22 cellular contexts compared by ENCODE assay signal in genomic region chr11:111347002-111347722, GRCh38. TPM values are rescaled to one million over a fixed set of nuclear protein-coding genes. Genes with fewer than 3 reads are reported as not detected.
DNase-seq lines count a peak whose midpoint lies in the region; FAIRE-seq and TF ChIP-seq lines count a peak whose summit lies in the region.
"Had no signal": no experiment of that assay in that cellular context is flagged by ENCODE, and none has a peak within 500 bp of the region (broad histone marks: within the 10 kb centered on the region; RNA-seq: fewer than 3 reads in every experiment).

No MANE protein-coding gene starts in this region.

- no peaks in the 10 kb centered on the region for H3K27me3 ChIP-seq in tibial nerve
- H3K27me3 ChIP-seq: MG63, Peyer's patch had no signal

- H3K9me3 Mint-ChIP-seq in activated naive CD4-positive, alpha-beta T cell treated with anti-CD3 and anti-CD28 coated beads for 36 hours, result no peaks in the 10 kb centered on the region
- H3K9me3 Mint-ChIP-seq: activated T-helper 2 cell treated with anti-CD3 and anti-CD28 coated beads, Interferon-gamma antibody, Interleukin-2, Interleukin-4, amounts not matched to agents 10 μg/mL and 5 μg/mL and 100 μg/mL, durations not matched to agents 14 hours and 24 hours and 36 hours; natural killer cell; T-helper 1 cell treated with Interleukin-12 subunit alpha and Interleukin-12 subunit beta and Interleukin-4 antibody, amounts not matched to agents 30 μg/mL and 1 μg/mL, for 36 hours had no signal

- no peak overlapping the region for H3K4me3 ChIP-seq in tibial nerve
- H3K4me3 ChIP-seq: MG63, Peyer's patch had no signal

- CTCF ChIA-PET in activated naive CD4-positive, alpha-beta T cell treated with anti-CD3 and anti-CD28 coated beads for 36 hours (lab: Charles Lee), result interaction anchor here (0.7 kb wide), 1 partner anchor 1993 kb away, joined by 3 read pairs; no protein-coding TSS in a partner anchor

- H3K4me1 Mint-ChIP-seq in activated naive CD4-positive, alpha-beta T cell treated with anti-CD3 and anti-CD28 coated beads for 36 hours (ENCODE audit: low read depth), result no peaks in the 10 kb centered on the region
- H3K4me1 Mint-ChIP-seq: activated CD8-positive, alpha-beta memory T cell treated with anti-CD3 and anti-CD28 coated beads, Interleukin-2, amount 10 ng/mL, durations not matched to agents 7 days and 5 days; natural killer cell had no signal

- peak; percentile 81 for FAIRE-seq in endometrium (lab: Jason Lieb, UNC)
- FAIRE-seq: H1 had no signal

- H3K4me1 ChIP-seq in tibial nerve, result peaks cover 0 to 10% (median 0%) of the 10 kb centered on the region in 4 donors
- H3K4me1 ChIP-seq: Peyer's patch had no signal

- TF ChIP-seq EP300 in tibial nerve (IDR thresholded peaks at IDR 0.05), result peak in 1 of 2 donors; percentile 36

- no peak overlapping the region for H3K4me3 Mint-ChIP-seq in activated naive CD4-positive, alpha-beta T cell treated with anti-CD3 and anti-CD28 coated beads for 36 hours
- H3K4me3 Mint-ChIP-seq: activated CD8-positive, alpha-beta memory T cell treated with anti-CD3 and anti-CD28 coated beads, Interleukin-2, amount 10 ng/mL, durations not matched to agents 7 days and 5 days; natural killer cell; T-helper 1 cell treated with Interleukin-12 subunit alpha and Interleukin-12 subunit beta and Interleukin-4 antibody, amounts not matched to agents 30 μg/mL and 1 μg/mL, for 36 hours had no signal

- intact Hi-C loops in activated naive CD4-positive, alpha-beta T cell treated with anti-CD3 and anti-CD28 coated beads for 36 hours (cut with micrococcal nuclease), result no loop called here

- TF ChIP-seq POLR2A in GM19193 (IDR thresholded peaks at IDR 0.05; ENCODE audit: extremely low read depth, insufficient read depth, insufficient read length) (peak; percentile 23), tibial nerve (IDR thresholded peaks at IDR 0.05) (no peak)

- H3K36me3 ChIP-seq in tibial nerve, result no peaks in the 10 kb centered on the region
- H3K36me3 ChIP-seq: MG63, Peyer's patch had no signal

- no peak for TF ChIP-seq CTCF in tibial nerve (IDR thresholded peaks at IDR 0.05)

- 62% methylated on average over 6 of the region's 6 CpGs for WGBS in tibial nerve, 2 donors

- no peak overlapping the region for H3K27ac Mint-ChIP-seq in activated naive CD4-positive, alpha-beta T cell treated with anti-CD3 and anti-CD28 coated beads for 36 hours
- H3K27ac Mint-ChIP-seq: activated CD8-positive, alpha-beta memory T cell treated with anti-CD3 and anti-CD28 coated beads, Interleukin-2, amount 10 ng/mL, durations not matched to agents 7 days and 5 days; activated T-helper 2 cell treated with anti-CD3 and anti-CD28 coated beads, Interferon-gamma antibody, Interleukin-2, Interleukin-4, amounts not matched to agents 10 μg/mL and 5 μg/mL and 100 μg/mL, durations not matched to agents 14 hours and 24 hours and 36 hours; natural killer cell; T-helper 1 cell treated with Interleukin-12 subunit alpha and Interleukin-12 subunit beta and Interleukin-4 antibody, amounts not matched to agents 30 μg/mL and 1 μg/mL, for 36 hours had no signal

- no peaks in the 10 kb centered on the region for H3K36me3 Mint-ChIP-seq in activated naive CD4-positive, alpha-beta T cell treated with anti-CD3 and anti-CD28 coated beads for 36 hours (ENCODE audit: low read depth)
- H3K36me3 Mint-ChIP-seq: activated CD8-positive, alpha-beta memory T cell treated with anti-CD3 and anti-CD28 coated beads, Interleukin-2, amount 10 ng/mL, durations not matched to agents 7 days and 5 days; natural killer cell had no signal

- H3K27ac ChIP-seq in tibial nerve, result peak overlapping the region in 1 of 4 donors; percentile 38
- H3K27ac ChIP-seq: Peyer's patch had no signal

- peak; percentile 45 for DNase-seq in islet precursor cell
- peak; percentile 47 to 55 for DNase-seq in tibial nerve (ENCODE audit: low spot score in 2 of 2)
- no peak for DNase-seq in activated naive CD4-positive, alpha-beta T cell treated with anti-CD3 and anti-CD28 coated beads for 36 hours
- DNase-seq in NCI-H524 treated with DMSO at 0.1 percent for 48 hours (lab: John Stamatoyannopoulos, UW), result no peak
- DNase-seq in NCI-H2171 (lab: John Stamatoyannopoulos, UW), result no peak
- DNase-seq: activated CD4-positive, alpha-beta T cell treated with anti-CD3 and anti-CD28 coated beads for 48 hours; activated CD8-positive, alpha-beta memory T cell treated with anti-CD3 and anti-CD28 coated beads, Interleukin-2, amount 10 ng/mL, durations not matched to agents 7 days and 5 days; effector CD8-positive, alpha-beta T cell; glutamatergic neuron; MG63; natural killer cell; NCI-H1417 treated with DMSO at 0.1 percent for 48 hours; NCI-H2107; NCI-H510A; NK-92 treated with Interleukin-12 subunit alpha and Interleukin-12 subunit beta, amount 100 ng/mL, for 24 hours; Peyer's patch had no signal

- no peaks in the 10 kb centered on the region for H3K9me3 ChIP-seq in tibial nerve
- H3K9me3 ChIP-seq: MG63, Peyer's patch had no signal

- no peaks in the 10 kb centered on the region for H3K27me3 Mint-ChIP-seq in activated naive CD4-positive, alpha-beta T cell treated with anti-CD3 and anti-CD28 coated beads for 36 hours (ENCODE audit: low read depth)

RNA-seq across cellular contexts. Expression of gene POU2AF1, which starts 31.9 kb away (rescaled TPM):
- total RNA-seq in tibial nerve, result under 1 TPM in 1 of 4 donors, not detected in 3; 0.87 TPM
- under 1 TPM; 0.48 to 0.62 TPM for total RNA-seq in activated naive CD4-positive, alpha-beta T cell treated with anti-CD3 and anti-CD28 coated beads for 36 hours
- total RNA-seq: H1, osteocyte had no signal

RNA-seq across cellular contexts. Expression of gene POU2AF3, which starts 48.8 kb away (rescaled TPM):
- 1 to 10 TPM in 3 of 4 donors, under 1 TPM in 1; 0.87 to 4.4 (median 2.3) TPM for total RNA-seq in tibial nerve
- not detected for total RNA-seq in activated naive CD4-positive, alpha-beta T cell treated with anti-CD3 and anti-CD28 coated beads for 36 hours
- total RNA-seq: activated CD8-positive, alpha-beta memory T cell treated with anti-CD3 and anti-CD28 coated beads, Interleukin-2, amount 10 ng/mL, durations not matched to agents 7 days and 5 days; activated T-helper 2 cell treated with anti-CD3 and anti-CD28 coated beads, Interferon-gamma antibody, Interleukin-2, Interleukin-4, amounts not matched to agents 10 μg/mL and 5 μg/mL and 100 μg/mL, durations not matched to agents 14 hours and 24 hours and 36 hours; natural killer cell; osteocyte had no signal

Comparison
In these comparisons a context has a peak if more than half of its experiments do, and no peak if none do; other contexts are left out.
1. DNase-seq: peak in islet precursor cell (single experiment) and tibial nerve (2 of 2); none in activated naive CD4-positive, alpha-beta T cell treated with anti-CD3 and anti-CD28 coated beads for 36 hours (single experiment), NCI-H524 treated with DMSO at 0.1 percent for 48 hours (single experiment) and NCI-H2171 (single experiment).